27 cellular contexts compared by ENCODE assay signal in genomic region chr15:33526532-33526931, GRCh38.
"Had no signal": no experiment of that assay in that cellular context is flagged by ENCODE, and none has a peak within 500 bp of the region (broad histone marks: within the 10 kb centered on the region; RNA-seq: fewer than 3 reads in every experiment).

No MANE protein-coding gene starts in this region.

- H3K36me3 Mint-ChIP-seq: mesothelial cell of epicardium; naive B cell; natural killer cell treated with Interleukin-12 subunit alpha and Interleukin-12 subunit beta and Interleukin-15 and Interleukin-18, amount 100 ng/mL, for 72 hours; stimulated activated naive B cell treated with anti-CD40 and anti-IgM and Interleukin-4, amounts not matched to agents 10 μg/mL and 1 μg/mL and 100 μg/mL, for 72 hours had no signal

- H3K27ac ChIP-seq: gastrocnemius medialis, heart left ventricle, hepatocyte, neutrophil, parathyroid adenoma, right lobe of liver, thoracic aorta, tibial nerve, upper lobe of left lung had no signal

- H3K36me3 ChIP-seq: gastrocnemius medialis, heart left ventricle, neutrophil, right lobe of liver, tibial nerve, upper lobe of left lung had no signal

- H3K27ac Mint-ChIP-seq: effector memory CD8-positive, alpha-beta T cell; mesothelial cell of epicardium; naive B cell; natural killer cell treated with Interleukin-12 subunit alpha and Interleukin-12 subunit beta and Interleukin-15 and Interleukin-18, amount 100 ng/mL, for 72 hours; progenitor cell of endocrine pancreas; stimulated activated naive B cell treated with anti-CD40 and anti-IgM and Interleukin-4, amounts not matched to agents 10 μg/mL and 1 μg/mL and 100 μg/mL, for 72 hours; stimulated activated naive CD8-positive, alpha-beta T cell treated with anti-CD3 and anti-CD28 coated beads, Interleukin-15, Interleukin-2, amounts not matched to agents 100 ng/mL and 50 ng/mL, for 24 hours had no signal

- H3K4me3 Mint-ChIP-seq: effector memory CD8-positive, alpha-beta T cell; mesothelial cell of epicardium; natural killer cell treated with Interleukin-12 subunit alpha and Interleukin-12 subunit beta and Interleukin-15 and Interleukin-18, amount 100 ng/mL, for 72 hours; neural crest cell; stimulated activated naive B cell treated with anti-CD40 and anti-IgM and Interleukin-4, amounts not matched to agents 10 μg/mL and 1 μg/mL and 100 μg/mL, for 72 hours; stimulated activated naive CD8-positive, alpha-beta T cell treated with anti-CD3 and anti-CD28 coated beads, Interleukin-15, Interleukin-2, amounts not matched to agents 100 ng/mL and 50 ng/mL, for 24 hours had no signal

- H3K9me3 ChIP-seq: gastrocnemius medialis, heart left ventricle, mucosa of descending colon, neutrophil, right lobe of liver, thoracic aorta, tibial nerve, upper lobe of left lung had no signal

- ATAC-seq: effector memory CD8-positive, alpha-beta T cell; gastrocnemius medialis; heart left ventricle; left lobe of liver; mucosa of descending colon; natural killer cell treated with Interleukin-12 subunit alpha and Interleukin-12 subunit beta and Interleukin-15 and Interleukin-18, amount 100 ng/mL, for 72 hours; right lobe of liver; stimulated activated naive B cell treated with anti-CD40 and anti-IgM and Interleukin-4, amounts not matched to agents 10 μg/mL and 1 μg/mL and 100 μg/mL, for 72 hours had no signal

- H3K4me3 ChIP-seq: gastrocnemius medialis, heart left ventricle, hepatocyte, mucosa of descending colon, right lobe of liver, thoracic aorta, tibial nerve, upper lobe of left lung had no signal

- H3K9me3 Mint-ChIP-seq: mesothelial cell of epicardium; natural killer cell treated with Interleukin-12 subunit alpha and Interleukin-12 subunit beta and Interleukin-15 and Interleukin-18, amount 100 ng/mL, for 72 hours; neural crest cell; stimulated activated naive CD8-positive, alpha-beta T cell treated with anti-CD3 and anti-CD28 coated beads, Interleukin-15, Interleukin-2, amounts not matched to agents 100 ng/mL and 50 ng/mL, for 24 hours had no signal

- H3K4me1 Mint-ChIP-seq: mesothelial cell of epicardium; naive B cell; neural crest cell; stimulated activated naive B cell treated with anti-CD40 and anti-IgM and Interleukin-4, amounts not matched to agents 10 μg/mL and 1 μg/mL and 100 μg/mL, for 72 hours had no signal

- DNase-seq: cortex of kidney; effector memory CD8-positive, alpha-beta T cell; gastrocnemius medialis; heart left ventricle; kidney; mesenchymal stem cell; mucosa of descending colon; naive B cell; right lobe of liver; small intestine; stimulated activated CD4-positive, alpha-beta T cell treated with anti-CD3 and anti-CD28 coated beads, Interleukin-15, amount 100 ng/mL, for 24 hours; stimulated activated CD4-positive, alpha-beta T cell treated with anti-CD3 and anti-CD28 coated beads, Interleukin-2, amount 100 ng/mL, for 48 hours; stimulated activated naive B cell treated with anti-CD40 and anti-IgM and Interleukin-4, amounts not matched to agents 10 μg/mL and 1 μg/mL and 100 μg/mL, for 72 hours; upper lobe of left lung had no signal

- FAIRE-seq: endometrium, kidney, small intestine, urothelium cell line had no signal

- H3K27me3 ChIP-seq: gastrocnemius medialis, heart left ventricle, hepatocyte, neutrophil, right lobe of liver, tibial nerve, upper lobe of left lung had no signal

- H3K4me1 ChIP-seq: heart left ventricle, parathyroid adenoma, right lobe of liver, tibial nerve, upper lobe of left lung had no signal

- H3K27me3 Mint-ChIP-seq: effector memory CD8-positive, alpha-beta T cell; progenitor cell of endocrine pancreas had no signal
